Comparison of ENCODE assay signal across 9 cellular contexts in the genomic region with DNA sequence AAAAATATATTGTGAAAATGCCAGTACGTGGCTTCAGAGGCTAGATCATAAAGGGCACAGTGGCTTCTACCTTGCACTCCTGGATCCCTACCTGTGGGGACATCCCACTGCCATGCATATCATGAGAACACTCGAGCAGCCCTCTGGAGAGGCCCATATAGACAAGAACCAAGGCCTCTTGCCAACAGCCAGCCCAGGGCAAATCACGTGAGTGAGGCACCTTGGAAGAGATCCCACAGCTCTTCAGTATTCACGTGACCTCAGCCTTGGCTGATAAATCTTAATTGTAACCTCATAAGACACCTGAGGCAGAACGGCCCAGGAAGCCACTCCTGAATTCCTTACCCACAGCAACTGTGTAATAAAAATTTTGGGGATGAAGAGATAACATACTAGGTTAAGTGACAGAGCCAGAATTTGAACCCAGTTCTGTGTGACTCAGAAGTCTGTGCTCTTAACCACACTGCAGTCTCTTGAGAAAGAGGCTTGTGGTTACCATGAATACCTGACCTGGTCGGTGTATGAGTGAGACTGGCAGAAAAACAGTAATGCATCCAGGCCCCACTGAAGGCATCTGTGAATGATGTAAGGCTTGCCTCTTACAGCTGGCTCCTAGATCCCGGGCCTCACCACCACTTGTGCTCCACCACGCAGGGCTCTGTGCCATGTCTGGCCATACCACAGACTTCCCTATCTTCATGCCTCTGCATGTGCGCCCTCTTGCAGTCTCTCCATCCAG. TPM values are rescaled to one million over a fixed set of nuclear protein-coding genes. Genes with fewer than 3 reads are reported as not detected.
DNase-seq lines count a peak whose midpoint lies in the region; ATAC-seq, FAIRE-seq and TF ChIP-seq lines count a peak whose summit lies in the region.
"Had no signal": no experiment of that assay in that cellular context is flagged by ENCODE, and none has a peak within 500 bp of the region (broad histone marks: within the 10 kb centered on the region; RNA-seq: fewer than 3 reads in every experiment).

No MANE protein-coding gene starts in this region.

- ATAC-seq in HCT116 (0 out of 2 replicates have a peak, but pooled peaks have one; percentile 19), foreskin keratinocyte (peak; percentile 97), GM18907 (IDR thresholded peaks at IDR 0.05; ENCODE audit: unreplicated experiment) (no peak), GM18517 (IDR thresholded peaks at IDR 0.05; ENCODE audit: unreplicated experiment) (no peak)
- no peak for ATAC-seq in CD4-positive, alpha-beta T cell (ENCODE audit: poor library complexity)

- H3K9me3 Mint-ChIP-seq in CD4-positive, alpha-beta T cell = no peaks in the 10 kb centered on the region
- no peaks in the 10 kb centered on the region for H3K9me3 Mint-ChIP-seq in immature natural killer cell
- H3K9me3 Mint-ChIP-seq: T-helper 1 cell treated with Interleukin-12 subunit alpha and Interleukin-12 subunit beta and Interleukin-4 antibody, amounts not matched to agents 30 μg/mL and 1 μg/mL, for 36 hours had no signal

- no peaks in the 10 kb centered on the region for H3K27me3 Mint-ChIP-seq in CD4-positive, alpha-beta T cell
- H3K27me3 Mint-ChIP-seq in immature natural killer cell (ENCODE audit: low read depth in 3 of 3) = no peaks in the 10 kb centered on the region

- DNase-seq in HCT116 (ENCODE audit: low read depth, low spot score) (no peak), RPMI7951 (ENCODE audit: low read depth) (peak; percentile 100), foreskin keratinocyte (peak; percentile 98 to 99), small intestine (peak; percentile 61), immature natural killer cell (no peak)
- DNase-seq in CD4-positive, alpha-beta T cell = no peak

- no peaks in the 10 kb centered on the region for H4K20me1 ChIP-seq in HCT116 (ENCODE audit: insufficient read depth)

- H3K27ac ChIP-seq in HCT116 (ENCODE audit: low read depth, low read length) (no peak overlapping the region), foreskin keratinocyte (no peak overlapping the region), small intestine (ENCODE audit: low read depth in 1 of 2, low read length in 1 of 2) (peak overlapping the region in 1 of 2 donors; percentile 59)
- no peak overlapping the region for H3K27ac ChIP-seq in CD4-positive, alpha-beta T cell (ENCODE audit: low read depth, low read length)

- H3K9ac ChIP-seq in HCT116 (ENCODE audit: low read length) = no peak overlapping the region

- no peaks in the 10 kb centered on the region for H3K9me2 ChIP-seq in HCT116 (ENCODE audit: insufficient read depth)

- no peaks in the 10 kb centered on the region for H3K9me3 ChIP-seq in HCT116 (ENCODE audit: control insufficient read depth in 1 of 2, insufficient read depth in 1 of 2, low read depth in 1 of 2, low read length in 2 of 2)
- no peaks in the 10 kb centered on the region for H3K9me3 ChIP-seq in small intestine (ENCODE audit: control insufficient read depth, low read depth)
- no peaks in the 10 kb centered on the region for H3K9me3 ChIP-seq in CD4-positive, alpha-beta T cell (ENCODE audit: control insufficient read depth, low read length)

- no peaks in the 10 kb centered on the region for H3K4me1 ChIP-seq in HCT116 (ENCODE audit: control insufficient read depth in 1 of 2, insufficient read depth in 2 of 2, low read length in 2 of 2)
- peaks cover 15% of the 10 kb centered on the region for H3K4me1 ChIP-seq in foreskin keratinocyte
- H3K4me1 ChIP-seq in small intestine (ENCODE audit: control insufficient read depth in 2 of 2, insufficient read depth in 1 of 2, low read depth in 1 of 2, low read length in 1 of 2) = no peaks in the 10 kb centered on the region

- no peak for TF ChIP-seq CTCF in HCT116 (IDR thresholded peaks at IDR 0.05 in 2 of 3, conservative IDR thresholded peaks at IDR 0.05 in 1 of 3; ENCODE audit: borderline replicate concordance in 1 of 3, insufficient read depth in 1 of 3, low read depth in 2 of 3, low read length in 2 of 3)
- peak; percentile 28 for TF ChIP-seq CTCF in foreskin keratinocyte (conservative IDR thresholded peaks at IDR 0.05)
- no peak for TF ChIP-seq CTCF in CD4-positive, alpha-beta T cell (IDR thresholded peaks at IDR 0.05)

- no peaks in the 10 kb centered on the region for H3K4me1 Mint-ChIP-seq in CD4-positive, alpha-beta T cell (ENCODE audit: low read depth)
- peaks cover 0 to 1% of the 10 kb centered on the region in 2 donors for H3K4me1 Mint-ChIP-seq in immature natural killer cell

- H3K4me3 ChIP-seq in HCT116 (replicated peaks in 1 of 2; ENCODE audit: low read depth in 1 of 2, low read length in 2 of 2) = no peak overlapping the region
- H3K4me3 ChIP-seq in small intestine (ENCODE audit: low read depth in 1 of 2, low read length in 2 of 2) = no peak overlapping the region

- RAD21 ChIA-PET in HCT116 (lab: Charles Lee; ENCODE audit: low non-redundant PET in 1 of 2, low total read pairs in 2 of 2, uncharacterized antibody in 2 of 2, unreplicated experiment in 2 of 2) = no interaction called here

- no peak overlapping the region for H3K27ac Mint-ChIP-seq in CD4-positive, alpha-beta T cell
- peak overlapping the region in 1 of 6 donors; percentile 46 for H3K27ac Mint-ChIP-seq in immature natural killer cell
- H3K27ac Mint-ChIP-seq: T-helper 1 cell treated with Interleukin-12 subunit alpha and Interleukin-12 subunit beta and Interleukin-4 antibody, amounts not matched to agents 30 μg/mL and 1 μg/mL, for 36 hours had no signal

- H3K27me3 ChIP-seq in HCT116 (ENCODE audit: insufficient read depth, low read length) (no peaks in the 10 kb centered on the region), foreskin keratinocyte (no peaks in the 10 kb centered on the region), small intestine (ENCODE audit: control insufficient read depth in 2 of 2, insufficient read depth in 2 of 2, low read length in 2 of 2) (no peaks in the 10 kb centered on the region)
- H3K27me3 ChIP-seq in CD4-positive, alpha-beta T cell (ENCODE audit: control insufficient read depth, insufficient read depth, low read length) = no peaks in the 10 kb centered on the region

- TSS peak; percentile 3 for BruUV-seq in HCT116 (replicated peaks; lab: Mats Ljungman, UMichigan)

- POLR2A ChIA-PET in HCT116 (lab: Charles Lee) = no interaction called here
- POLR2A ChIA-PET in CD4-positive, alpha-beta T cell (lab: Charles Lee) = no interaction called here

- H3K79me2 ChIP-seq in HCT116 (ENCODE audit: insufficient read depth, low read length) = peaks cover 20% of the 10 kb centered on the region; the same call in 1 of the 2 replicates

- H3K36me3 ChIP-seq in HCT116 (ENCODE audit: control insufficient read depth in 1 of 2, insufficient read depth in 2 of 2, low read length in 2 of 2) (peaks cover 93 to 94% of the 10 kb centered on the region in 2 experiments), small intestine (ENCODE audit: control insufficient read depth in 2 of 2, insufficient read depth in 2 of 2, low read length in 2 of 2) (peaks cover 38 to 56% of the 10 kb centered on the region in 2 donors)

- no peak overlapping the region for H3K4me2 ChIP-seq in HCT116 (ENCODE audit: low read length)

- no peak overlapping the region for H2AFZ ChIP-seq in HCT116 (ENCODE audit: low read depth, low read length, poor library complexity, severe bottlenecking)

- WGBS in small intestine, 3 donors = 53 to 58% (median 58%) methylated on average over 9 of the region's 9 CpGs

- H3K4me3 Mint-ChIP-seq in CD4-positive, alpha-beta T cell = no peak overlapping the region
- no peak overlapping the region for H3K4me3 Mint-ChIP-seq in immature natural killer cell
- H3K4me3 Mint-ChIP-seq: T-helper 1 cell treated with Interleukin-12 subunit alpha and Interleukin-12 subunit beta and Interleukin-4 antibody, amounts not matched to agents 30 μg/mL and 1 μg/mL, for 36 hours had no signal

- peaks cover 98% of the 10 kb centered on the region for H3K36me3 Mint-ChIP-seq in CD4-positive, alpha-beta T cell (ENCODE audit: low read depth)
- peaks cover 21 to 38% (median 31%) of the 10 kb centered on the region in 3 donors for H3K36me3 Mint-ChIP-seq in immature natural killer cell

- intact Hi-C loops in HCT116 (cut with micrococcal nuclease) = no loop called here
- intact Hi-C loops in CD4-positive, alpha-beta T cell (cut with DNase I, micrococcal nuclease) = no loop called here

- CTCF ChIA-PET in HCT116 (lab: Charles Lee) = interaction anchor here (0.6 kb wide), 1 partner anchor 147 kb away, joined by 3 read pairs; no protein-coding TSS in a partner anchor
- CTCF ChIA-PET in CD4-positive, alpha-beta T cell (lab: Charles Lee) = no interaction called here

- no peak for FAIRE-seq in small intestine (lab: Jason Lieb, UNC)

- TF ChIP-seq RAD21 in HCT116 (IDR thresholded peaks at IDR 0.05; ENCODE audit: low read depth) = no peak

- TF ChIP-seq POLR2A in HCT116 (IDR thresholded peaks at IDR 0.05; ENCODE audit: borderline replicate concordance, extremely low read depth, insufficient read depth, insufficient read length) = no peak

TF ChIP-seq in HCT116, 20 proteins besides CTCF, POLR2A, EP300 and RAD21 (continues in another document):
- TF ChIP-seq, protein P1, sequence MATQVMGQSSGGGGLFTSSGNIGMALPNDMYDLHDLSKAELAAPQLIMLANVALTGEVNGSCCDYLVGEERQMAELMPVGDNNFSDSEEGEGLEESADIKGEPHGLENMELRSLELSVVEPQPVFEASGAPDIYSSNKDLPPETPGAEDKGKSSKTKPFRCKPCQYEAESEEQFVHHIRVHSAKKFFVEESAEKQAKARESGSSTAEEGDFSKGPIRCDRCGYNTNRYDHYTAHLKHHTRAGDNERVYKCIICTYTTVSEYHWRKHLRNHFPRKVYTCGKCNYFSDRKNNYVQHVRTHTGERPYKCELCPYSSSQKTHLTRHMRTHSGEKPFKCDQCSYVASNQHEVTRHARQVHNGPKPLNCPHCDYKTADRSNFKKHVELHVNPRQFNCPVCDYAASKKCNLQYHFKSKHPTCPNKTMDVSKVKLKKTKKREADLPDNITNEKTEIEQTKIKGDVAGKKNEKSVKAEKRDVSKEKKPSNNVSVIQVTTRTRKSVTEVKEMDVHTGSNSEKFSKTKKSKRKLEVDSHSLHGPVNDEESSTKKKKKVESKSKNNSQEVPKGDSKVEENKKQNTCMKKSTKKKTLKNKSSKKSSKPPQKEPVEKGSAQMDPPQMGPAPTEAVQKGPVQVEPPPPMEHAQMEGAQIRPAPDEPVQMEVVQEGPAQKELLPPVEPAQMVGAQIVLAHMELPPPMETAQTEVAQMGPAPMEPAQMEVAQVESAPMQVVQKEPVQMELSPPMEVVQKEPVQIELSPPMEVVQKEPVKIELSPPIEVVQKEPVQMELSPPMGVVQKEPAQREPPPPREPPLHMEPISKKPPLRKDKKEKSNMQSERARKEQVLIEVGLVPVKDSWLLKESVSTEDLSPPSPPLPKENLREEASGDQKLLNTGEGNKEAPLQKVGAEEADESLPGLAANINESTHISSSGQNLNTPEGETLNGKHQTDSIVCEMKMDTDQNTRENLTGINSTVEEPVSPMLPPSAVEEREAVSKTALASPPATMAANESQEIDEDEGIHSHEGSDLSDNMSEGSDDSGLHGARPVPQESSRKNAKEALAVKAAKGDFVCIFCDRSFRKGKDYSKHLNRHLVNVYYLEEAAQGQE (IDR thresholded peaks at IDR 0.05; ENCODE audit: low read depth) = no peak

RNA-seq across cellular contexts. Expression of a gene that starts 6.9 kb away (rescaled TPM):
- total RNA-seq in HCT116 (2021; ENCODE audit: unreplicated experiment) = not detected
- not detected in 2 replicates for polyA plus RNA-seq in HCT116 (2012)
- not detected in 2 replicates for total RNA-seq in RPMI7951 (2014; rRNA removed; shearing (Covaris generic))
- not detected in 2 replicates for total RNA-seq in foreskin keratinocyte
- not detected in 2 replicates for polyA plus RNA-seq in foreskin keratinocyte
- polyA plus RNA-seq in small intestine = not detected
- not detected for total RNA-seq in CD4-positive, alpha-beta T cell
- polyA plus RNA-seq in immature natural killer cell = not detected

Comparison
In these comparisons a context has a peak if more than half of its experiments do, and no peak if none do; other contexts are left out.
1. ATAC-seq: peak in HCT116 (single experiment) and foreskin keratinocyte (single experiment); none in CD4-positive, alpha-beta T cell (single experiment), GM18907 (single experiment) and GM18517 (single experiment).
2. DNase-seq: peak in RPMI7951 (single experiment), foreskin keratinocyte (2 of 2) and small intestine (single experiment); none in HCT116 (single experiment), CD4-positive, alpha-beta T cell (0 of 10) and immature natural killer cell (0 of 3).